Comparison of ENCODE assay signal across 8 cellular contexts in the genomic region with DNA sequence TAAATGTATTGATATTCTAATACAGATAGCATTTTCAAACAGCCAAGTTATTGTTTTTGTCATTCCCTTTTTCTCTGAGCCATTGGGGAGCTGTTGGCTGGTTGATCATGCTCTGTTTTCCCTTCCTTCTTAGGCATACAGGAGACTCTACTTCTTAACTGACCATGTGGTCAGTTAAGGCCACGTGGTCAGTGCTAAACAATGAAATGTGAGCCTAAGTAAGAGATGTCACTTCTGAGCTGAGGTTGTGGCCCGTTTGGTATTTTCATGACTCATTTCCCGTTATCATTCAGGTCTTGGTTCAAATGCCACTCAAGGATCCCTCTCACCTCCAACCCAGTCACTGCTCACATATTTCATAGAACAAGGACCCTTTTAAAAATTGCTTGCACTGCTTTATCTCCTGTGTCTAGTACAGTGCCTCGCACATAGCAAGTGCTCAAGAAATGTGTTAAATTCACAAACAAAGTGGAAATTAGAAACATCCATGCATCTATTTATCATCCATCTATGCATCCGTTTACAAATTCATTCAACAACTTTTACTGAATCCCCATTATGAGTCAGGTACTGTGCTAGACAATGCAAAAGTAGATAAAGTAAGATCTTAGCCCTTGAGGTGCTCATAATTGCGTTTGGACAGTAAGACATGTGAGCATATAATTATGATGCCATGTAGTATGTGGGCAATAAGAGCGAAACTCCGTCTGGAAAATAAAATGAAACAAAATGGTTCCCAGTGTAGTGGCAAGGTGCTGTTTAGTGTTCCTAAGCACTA. TPM values are rescaled to one million over a fixed set of nuclear protein-coding genes. Genes with fewer than 3 reads are reported as not detected.
A peak's percentile ranks its signal among the peaks of the same experiment; 100 is the strongest.
DNase-seq lines count a peak whose midpoint lies in the region; ATAC-seq lines count a peak whose summit lies in the region.

No MANE protein-coding gene starts in this region.

- no peak overlapping the region for H2BK15ac ChIP-seq in neuronal stem cell (ENCODE audit: low read length)

- no peak overlapping the region for H3K27ac ChIP-seq in neuronal stem cell (replicated peaks; ENCODE audit: low read length)

- DNase-seq in neuronal stem cell (ENCODE audit: low spot score) (no peak), pons (ENCODE audit: low spot score) (no peak), globus pallidus (ENCODE audit: low spot score) (no peak)
- no peak for DNase-seq in effector CD8-positive, alpha-beta T cell (lab: John Stamatoyannopoulos, UW)

- H3K4me3 ChIP-seq in neuronal stem cell (ENCODE audit: low read length in 2 of 2): no peak overlapping the region

- peak overlapping the region; percentile 69 for H2AFZ ChIP-seq in neuronal stem cell (ENCODE audit: low read length)

- H2BK120ac ChIP-seq in neuronal stem cell (ENCODE audit: low read depth, low read length): no peak overlapping the region

- no peaks in the 10 kb centered on the region for H3K36me3 ChIP-seq in neuronal stem cell (replicated peaks in 1 of 2; ENCODE audit: control insufficient read depth in 2 of 2, insufficient read depth in 2 of 2, low read length in 2 of 2)

- no peak overlapping the region for H3K18ac ChIP-seq in neuronal stem cell (ENCODE audit: low read length)

- H3K79me1 ChIP-seq in neuronal stem cell (ENCODE audit: low read depth, low read length): no peaks in the 10 kb centered on the region

- no peak overlapping the region for H3K9ac ChIP-seq in neuronal stem cell (ENCODE audit: low read depth, low read length, poor library complexity)

- no peaks in the 10 kb centered on the region for H3K27me3 ChIP-seq in neuronal stem cell (ENCODE audit: control insufficient read depth in 3 of 3, insufficient read depth in 3 of 3, low read depth in 1 of 3, low read length in 3 of 3)

- no peak overlapping the region for H4K8ac ChIP-seq in neuronal stem cell (ENCODE audit: low read depth, low read length)

- no peaks in the 10 kb centered on the region for H3K9me3 Mint-ChIP-seq in activated T-helper 17 cell treated with anti-CD3 and anti-CD28 coated beads, Interleukin-2, amount 50 U/mL, for 72 hours

- peaks cover 11% of the 10 kb centered on the region for H3K4me1 Mint-ChIP-seq in activated T-helper 17 cell treated with anti-CD3 and anti-CD28 coated beads, Interleukin-2, amount 50 U/mL, for 72 hours

- no peak overlapping the region for H2AK5ac ChIP-seq in neuronal stem cell (ENCODE audit: low read depth, low read length)

- no peaks in the 10 kb centered on the region for H3K9me3 ChIP-seq in neuronal stem cell (replicated peaks in 1 of 2; ENCODE audit: control insufficient read depth in 2 of 2, insufficient read depth in 1 of 2, low read depth in 1 of 2, low read length in 2 of 2)

- no peak overlapping the region for H2BK12ac ChIP-seq in neuronal stem cell (ENCODE audit: low read length)

- H4K91ac ChIP-seq in neuronal stem cell (ENCODE audit: low read depth, low read length, poor library complexity): no peak overlapping the region

- H2BK5ac ChIP-seq in neuronal stem cell (ENCODE audit: low read length): no peak overlapping the region

- H3K36me3 Mint-ChIP-seq in activated T-helper 17 cell treated with anti-CD3 and anti-CD28 coated beads, Interleukin-2, amount 50 U/mL, for 72 hours (ENCODE audit: low read depth): no peaks in the 10 kb centered on the region

- H3K4me3 Mint-ChIP-seq in activated T-helper 17 cell treated with anti-CD3 and anti-CD28 coated beads, Interleukin-2, amount 50 U/mL, for 72 hours: peak overlapping the region; percentile 60

- peaks cover 0 to 4% of the 10 kb centered on the region in 2 donors for H3K4me1 ChIP-seq in neuronal stem cell (ENCODE audit: control insufficient read depth in 2 of 2, insufficient read depth in 1 of 2, low read depth in 1 of 2, low read length in 2 of 2)

- H3K27me3 Mint-ChIP-seq in activated T-helper 17 cell treated with anti-CD3 and anti-CD28 coated beads, Interleukin-2, amount 50 U/mL, for 72 hours: no peaks in the 10 kb centered on the region

- H3K14ac ChIP-seq in neuronal stem cell (ENCODE audit: low read length): no peak overlapping the region

- no CpG with 5 or more reads among the region's 8 CpGs for whole genome bisulfite sequencing in neuronal stem cell (ENCODE audit: extremely low coverage in 2 of 2, insufficient read length in 2 of 2, insufficient replicate concordance in 1 of 2), 2 donors

- H3K27ac Mint-ChIP-seq in activated T-helper 17 cell treated with anti-CD3 and anti-CD28 coated beads, Interleukin-2, amount 50 U/mL, for 72 hours: peak overlapping the region; percentile 76

- no peak overlapping the region for H3K4me2 ChIP-seq in neuronal stem cell (ENCODE audit: insufficient read depth, low read length, poor library complexity, severe bottlenecking)

- ATAC-seq in GM19397 (IDR thresholded peaks at IDR 0.05; ENCODE audit: unreplicated experiment) (peak; percentile 68), HG03442 (IDR thresholded peaks at IDR 0.05; ENCODE audit: unreplicated experiment) (peak; percentile 90), esophagus mucosa (no peak)
- peak; percentile 93 for ATAC-seq in activated T-helper 17 cell treated with anti-CD3 and anti-CD28 coated beads, Interleukin-2, amount 50 U/mL, for 72 hours (replicated peaks)

- no peak overlapping the region for H3K23ac ChIP-seq in neuronal stem cell (ENCODE audit: low read depth, low read length, poor library complexity)

- H3K4ac ChIP-seq in neuronal stem cell (ENCODE audit: low read length): no peak overlapping the region

RNA-seq across cellular contexts. Expression of gene ARRDC3, which starts 50.7 kb away (rescaled TPM):
- total RNA-seq in activated T-helper 17 cell treated with anti-CD3 and anti-CD28 coated beads, Interleukin-2, amount 50 U/mL, for 72 hours: 10 to 100 TPM; 17.5 to 60.9 TPM
- 24.6 TPM for polyA plus RNA-seq in neuronal stem cell (2013, experiment 1 of 2)
- polyA plus RNA-seq in neuronal stem cell (2013, experiment 2 of 2): 27.1 TPM
- total RNA-seq in esophagus mucosa: 55.4 TPM
